22 cellular contexts compared by ENCODE assay signal in the genomic region with DNA sequence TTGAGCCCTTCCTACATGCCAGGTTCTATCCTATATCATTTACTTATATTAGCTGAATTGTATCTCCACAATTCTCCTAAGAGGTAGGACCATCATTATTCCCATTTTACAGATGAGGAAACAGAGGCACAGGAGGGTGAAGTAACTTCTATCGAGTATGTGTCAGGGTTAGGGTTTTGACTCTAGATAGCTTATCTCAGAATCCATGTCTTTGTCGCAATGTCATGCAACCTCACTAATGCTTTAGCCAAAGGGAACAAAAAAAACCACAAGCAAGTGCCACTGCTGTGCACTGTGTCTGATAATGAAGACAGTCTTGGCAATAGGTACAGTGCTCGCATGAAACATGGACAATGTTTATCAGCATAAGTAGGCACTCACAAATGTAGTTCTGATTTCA.
"Had no signal": no experiment of that assay in that cellular context is flagged by ENCODE, and none has a peak within 500 bp of the region (broad histone marks: within the 10 kb centered on the region; RNA-seq: fewer than 3 reads in every experiment).

No MANE protein-coding gene starts in this region.

- H3K27ac ChIP-seq: brain microvascular endothelial cell had no signal

- DNase-seq: activated CD4-positive, alpha-beta T cell treated with anti-CD3 and anti-CD28 coated beads for 4 hours; activated CD8-positive, alpha-beta memory T cell treated with anti-CD3 and anti-CD28 coated beads, Interleukin-2, amount 50 U/mL, for 4 hours; activated CD8-positive, alpha-beta T cell treated with anti-CD3 and anti-CD28 coated beads for 36 hours; activated gamma-delta T cell treated with Interleukin-2 at 50 U/mL for 16 hours; activated naive CD4-positive, alpha-beta T cell treated with anti-CD3 and anti-CD28 coated beads, Interleukin-2, amount 10 ng/mL, durations not matched to agents 7 days and 5 days; activated naive CD8-positive, alpha-beta T cell treated with anti-CD3 and anti-CD28 coated beads for 36 hours; activated T-cell treated with anti-CD3 and anti-CD28 coated beads, Interleukin-2, amount 50 U/mL, for 72 hours; brain microvascular endothelial cell; cerebellar nuclear complex; MM.1S; NCI-H1105; NCI-H1436; NCI-H1694 treated with DMSO at 0.1 percent for 48 hours; NCI-H2029 treated with DMSO at 0.1 percent for 48 hours; NCI-H345; NCI-H510A; NCI-H69; NK-92 treated with Interleukin-12 subunit alpha and Interleukin-12 subunit beta, amount 100 ng/mL, for 24 hours; PC-3; SHP77; SW 1271 had no signal

- H3K36me3 ChIP-seq: brain microvascular endothelial cell had no signal

- ATAC-seq: activated CD4-positive, CD25-positive, alpha-beta regulatory T cell treated with anti-CD3 and anti-CD28 coated beads, Interleukin-2, amount 50 U/mL, for 24 hours; activated CD8-positive, alpha-beta T cell treated with anti-CD3 and anti-CD28 coated beads for 36 hours; activated T-cell treated with anti-CD3 and anti-CD28 coated beads, Interleukin-2, amount 50 U/mL, for 72 hours; PC-3 had no signal
